In genomic region chr5:141777711-141778110, GRCh38 we compare ENCODE assay signal across 12 cellular contexts.
DNase-seq lines count a peak whose midpoint lies in the region; ATAC-seq and TF ChIP-seq lines count a peak whose summit lies in the region.
"Had no signal": no experiment of that assay in that cellular context is flagged by ENCODE, and none has a peak within 500 bp of the region (broad histone marks: within the 10 kb centered on the region; RNA-seq: fewer than 3 reads in every experiment).

No MANE protein-coding gene starts in this region.

- peaks cover 56% of the 10 kb centered on the region for H3K4me1 ChIP-seq in BLaER1
- peaks cover 20% of the 10 kb centered on the region for H3K4me1 ChIP-seq in GM23338 (ENCODE audit: insufficient read depth)
- peaks cover 0 to 17% (median 4%) of the 10 kb centered on the region in 4 donors for H3K4me1 ChIP-seq in sigmoid colon

- no peak for ATAC-seq in GM23338
- ATAC-seq in WTC11 = no peak
- ATAC-seq in GM21528 (IDR thresholded peaks at IDR 0.05; ENCODE audit: low FRiP score, unreplicated experiment) = no peak

- H3K4me2 ChIP-seq in BLaER1 = peak overlapping the region; percentile 92
- no peak overlapping the region for H3K4me2 ChIP-seq in GM23338
- H3K4me2 ChIP-seq: A549 had no signal

- H3K9me3 ChIP-seq in BLaER1 (no peaks in the 10 kb centered on the region), sigmoid colon (no peaks in the 10 kb centered on the region)
- H3K9me3 ChIP-seq: A549 had no signal

- H3K9ac ChIP-seq in BLaER1 = no peak overlapping the region

- no peak for TF ChIP-seq POLR2A in sigmoid colon (IDR thresholded peaks at IDR 0.05)

- POLR2A ChIA-PET in WTC11 (lab: Charles Lee) = no interaction called here

- intact Hi-C loops in dorsolateral prefrontal cortex (cut with DNase I) = no loop called here
- intact Hi-C loops in sigmoid colon (cut with DNase I) = no loop called here

- H4K20me1 ChIP-seq in BLaER1 (no peaks in the 10 kb centered on the region), GM23338 (replicated peaks; ENCODE audit: insufficient read depth) (no peaks in the 10 kb centered on the region)

- CTCF ChIA-PET in WTC11 (lab: Charles Lee) = interaction anchor here (1.0 to 4.3 kb wide), 2 partner anchors 20 to 34 kb away, joined by 4 to 24 read pairs; no protein-coding TSS in a partner anchor

- 84 to 88% methylated on average over 2 of the region's 2 CpGs for WGBS in sigmoid colon, 2 donors

- no peak overlapping the region for H3K27ac Mint-ChIP-seq in GM23338
- H3K27ac Mint-ChIP-seq in WTC11 = no peak overlapping the region
- H3K27ac Mint-ChIP-seq: CD4-positive, CD25-positive, alpha-beta regulatory T cell; IgD-negative memory B cell had no signal

- peaks cover 42% of the 10 kb centered on the region for H3K4me1 Mint-ChIP-seq in GM23338
- H3K4me1 Mint-ChIP-seq in WTC11 = peaks cover 38% of the 10 kb centered on the region
- H3K4me1 Mint-ChIP-seq: CD4-positive, CD25-positive, alpha-beta regulatory T cell had no signal

- TF ChIP-seq EP300 in sigmoid colon (IDR thresholded peaks at IDR 0.05) = no peak

- H3K9me2 ChIP-seq in GM23338 (ENCODE audit: insufficient read depth) = no peaks in the 10 kb centered on the region

- H3K27ac ChIP-seq in BLaER1 (0 out of 2 replicates have a peak overlapping the region, but pooled peaks have one; percentile 71), GM23338 (ENCODE audit: low read depth) (no peak overlapping the region), dorsolateral prefrontal cortex (peak overlapping the region in 52 of 59 donors; percentile 2 to 91 (median 68)), temporal lobe (ENCODE audit: low read depth, low read length) (peak overlapping the region; percentile 65), sigmoid colon (no peak overlapping the region)
- H3K27ac ChIP-seq: A549 had no signal

- H3K4me3 Mint-ChIP-seq in GM23338 = no peak overlapping the region
- no peak overlapping the region for H3K4me3 Mint-ChIP-seq in WTC11
- H3K4me3 Mint-ChIP-seq: CD4-positive, CD25-positive, alpha-beta regulatory T cell; IgD-negative memory B cell had no signal

- H3K9me3 Mint-ChIP-seq in GM23338 (no peaks in the 10 kb centered on the region), WTC11 (peaks cover 3% of the 10 kb centered on the region; the same call in 1 of the 2 replicates)
- H3K9me3 Mint-ChIP-seq: CD4-positive, CD25-positive, alpha-beta regulatory T cell; IgD-negative memory B cell had no signal

- no peak overlapping the region for H3K4me3 ChIP-seq in BLaER1
- H3K4me3 ChIP-seq in GM23338 = no peak overlapping the region
- no peak overlapping the region for H3K4me3 ChIP-seq in dorsolateral prefrontal cortex
- no peak overlapping the region for H3K4me3 ChIP-seq in sigmoid colon
- H3K4me3 ChIP-seq: A549 had no signal

- no peak for TF ChIP-seq CTCF in GM23338 (conservative IDR thresholded peaks at IDR 0.05; ENCODE audit: low read depth in 2 of 2)
- TF ChIP-seq CTCF in dorsolateral prefrontal cortex (IDR thresholded peaks at IDR 0.05 in 54 of 56, conservative IDR thresholded peaks at IDR 0.05 in 2 of 56; ENCODE audit: low read depth in 1 of 56, partially characterized antibody in 56 of 56) = no peak
- no peak for TF ChIP-seq CTCF in sigmoid colon (IDR thresholded peaks at IDR 0.05)
- TF ChIP-seq CTCF in WTC11 (IDR thresholded peaks at IDR 0.05) = no peak

- H3K36me3 Mint-ChIP-seq in GM23338 (ENCODE audit: low read depth) (no peaks in the 10 kb centered on the region), WTC11 (no peaks in the 10 kb centered on the region)
- H3K36me3 Mint-ChIP-seq: CD4-positive, CD25-positive, alpha-beta regulatory T cell had no signal

- peaks cover 13% of the 10 kb centered on the region for H3K27me3 Mint-ChIP-seq in GM23338 (ENCODE audit: insufficient read depth, low read depth, poor library complexity)
- H3K27me3 Mint-ChIP-seq in WTC11 (ENCODE audit: low read depth) = no peaks in the 10 kb centered on the region

- H3K36me3 ChIP-seq in BLaER1 = no peaks in the 10 kb centered on the region
- H3K36me3 ChIP-seq in GM23338 (ENCODE audit: insufficient read depth) = no peaks in the 10 kb centered on the region
- H3K36me3 ChIP-seq in sigmoid colon = no peaks in the 10 kb centered on the region

- H3K27me3 ChIP-seq in BLaER1 (no peaks in the 10 kb centered on the region), GM23338 (ENCODE audit: insufficient read depth) (no peaks in the 10 kb centered on the region), dorsolateral prefrontal cortex (no peaks in the 10 kb centered on the region), sigmoid colon (no peaks in the 10 kb centered on the region)

- DNase-seq in GM23338 (ENCODE audit: low spot score) (no peak), dorsolateral prefrontal cortex (no peak), sigmoid colon (no peak), WTC11 (ENCODE audit: low spot score) (no peak)
- DNase-seq: CD4-positive, CD25-positive, alpha-beta regulatory T cell; DMS53; GF-D8 had no signal

- 0 out of 2 replicates have a peak overlapping the region, but pooled peaks have one; percentile 43 for H2AFZ ChIP-seq in GM23338

- H3K79me2 ChIP-seq in GM23338 (replicated peaks; ENCODE audit: insufficient read depth) = no peaks in the 10 kb centered on the region

- no peaks in the 10 kb centered on the region for H3F3A ChIP-seq in GM23338 (replicated peaks; ENCODE audit: low read depth)

TF ChIP-seq in GM23338, 12 proteins besides CTCF, POLR2A, EP300 and RAD21:
- TF ChIP-seq EZH2 (IDR thresholded peaks at IDR 0.05; ENCODE audit: low read depth, unreplicated experiment) (no peak), NANOG (IDR thresholded peaks at IDR 0.05; ENCODE audit: borderline replicate concordance) (no peak), EZH2phosphoT487 (IDR thresholded peaks at IDR 0.05; ENCODE audit: unreplicated experiment) (no peak), ZNF331 (CRISPR knock-in tag; IDR thresholded peaks at IDR 0.05; ENCODE audit: low read depth) (no peak), POLR2AphosphoS5 (IDR thresholded peaks at IDR 0.05; ENCODE audit: low read depth) (no peak)

TF ChIP-seq in WTC11, 78 proteins besides CTCF, POLR2A, EP300 and RAD21:
- TF ChIP-seq EMX1 (CRISPR knock-in tag; IDR thresholded peaks at IDR 0.05) (no peak), AR (CRISPR knock-in tag; IDR thresholded peaks at IDR 0.05) (no peak), NFATC4 (CRISPR knock-in tag; IDR thresholded peaks at IDR 0.05) (no peak), CDX4 (CRISPR knock-in tag; IDR thresholded peaks at IDR 0.05; ENCODE audit: borderline replicate concordance) (no peak), NR1H2 (CRISPR knock-in tag; IDR thresholded peaks at IDR 0.05) (no peak), ERG (CRISPR knock-in tag; IDR thresholded peaks at IDR 0.05) (no peak), HMGA2 (CRISPR knock-in tag; IDR thresholded peaks at IDR 0.05) (no peak), IRF2 (CRISPR knock-in tag; IDR thresholded peaks at IDR 0.05; ENCODE audit: borderline replicate concordance, low read depth) (no peak)

Comparison
In these comparisons a context has a peak if more than half of its experiments do, and no peak if none do; other contexts are left out.
1. H3K27ac ChIP-seq: peak in BLaER1 (single experiment), dorsolateral prefrontal cortex (52 of 59) and temporal lobe (single experiment); none in GM23338 (single experiment) and sigmoid colon (0 of 4).